ENCODE assay signal across 8 cellular contexts in genomic region chr15:67133738-67134576, GRCh38.
DNase-seq lines count a peak whose midpoint lies in the region; ATAC-seq, FAIRE-seq and TF ChIP-seq lines count a peak whose summit lies in the region.

No MANE protein-coding gene starts in this region.

- H3K4me2 ChIP-seq in endothelial cell of umbilical vein (ENCODE audit: insufficient read depth, low read length) (peak overlapping the region; percentile 41), neural progenitor cell (peak overlapping the region; percentile 17)

- H3K9me3 ChIP-seq in endothelial cell of umbilical vein (replicated peaks; ENCODE audit: control insufficient read depth, insufficient read depth, low read length) (no peaks in the 10 kb centered on the region), neural progenitor cell (ENCODE audit: low read depth) (no peaks in the 10 kb centered on the region), thyroid gland (no peaks in the 10 kb centered on the region)

- H3K27me3 ChIP-seq in endothelial cell of umbilical vein (ENCODE audit: control insufficient read depth in 2 of 2, insufficient read depth in 2 of 2, low read length in 2 of 2) (no peaks in the 10 kb centered on the region), neural progenitor cell (no peaks in the 10 kb centered on the region), thyroid gland (no peaks in the 10 kb centered on the region)

- 12 to 17% methylated on average over 10 to 11 of the region's 11 CpGs for WGBS in thyroid gland, 2 donors

- intact Hi-C loops in endothelial cell of umbilical vein (cut with micrococcal nuclease), result loop anchor here (1.0 kb wide), 1 partner anchor 9 kb away; no protein-coding TSS in a partner anchor
- intact Hi-C loops in thyroid gland (cut with DNase I), result no loop called here

- TF ChIP-seq CTCF in endothelial cell of umbilical vein (IDR thresholded peaks at IDR 0.05; ENCODE audit: extremely low read depth in 1 of 2, insufficient read depth in 1 of 2, low read depth in 1 of 2, low read length in 2 of 2) (no peak), neural progenitor cell (IDR thresholded peaks at IDR 0.05) (no peak), thyroid gland (IDR thresholded peaks at IDR 0.05) (no peak)

- H4K20me1 ChIP-seq in endothelial cell of umbilical vein (replicated peaks; ENCODE audit: control insufficient read depth, extremely low read depth, insufficient read depth, low read length) (no peaks in the 10 kb centered on the region), neural progenitor cell (ENCODE audit: low read depth) (peaks cover 39% of the 10 kb centered on the region)

- H3K4me3 Mint-ChIP-seq in activated CD4-positive, alpha-beta memory T cell treated with anti-CD3 and anti-CD28 coated beads, Interleukin-2, amount 10 ng/mL, durations not matched to agents 7 days and 5 days, result peak overlapping the region; percentile 73
- H3K4me3 Mint-ChIP-seq in neural progenitor cell, result peak overlapping the region; percentile 19

- H3K9me1 ChIP-seq in endothelial cell of umbilical vein (replicated peaks; ENCODE audit: control insufficient read depth, extremely low read depth, insufficient read depth, low read length), result no peaks in the 10 kb centered on the region

- H3K79me2 ChIP-seq in endothelial cell of umbilical vein (ENCODE audit: control insufficient read depth, insufficient read depth, low read length), result peaks cover 100% of the 10 kb centered on the region
- H3K79me2 ChIP-seq in neural progenitor cell (ENCODE audit: low read depth), result peaks cover 33% of the 10 kb centered on the region

- H3K36me3 ChIP-seq in endothelial cell of umbilical vein (ENCODE audit: control insufficient read depth in 2 of 2, extremely low read depth in 1 of 2, insufficient read depth in 2 of 2, low read length in 2 of 2) (no peaks in the 10 kb centered on the region), neural progenitor cell (no peaks in the 10 kb centered on the region), thyroid gland (no peaks in the 10 kb centered on the region)

- H3K36me3 Mint-ChIP-seq in activated CD4-positive, alpha-beta memory T cell treated with anti-CD3 and anti-CD28 coated beads, Interleukin-2, amount 10 ng/mL, durations not matched to agents 7 days and 5 days (ENCODE audit: low read depth), result peaks cover 49% of the 10 kb centered on the region
- peaks cover 3% of the 10 kb centered on the region for H3K36me3 Mint-ChIP-seq in neural progenitor cell

- TF ChIP-seq POLR2A in endothelial cell of umbilical vein (IDR thresholded peaks at IDR 0.05; ENCODE audit: low read depth, low read length) (no peak), thyroid gland (IDR thresholded peaks at IDR 0.05) (peak in 1 of 2 donors; percentile 25)

- FAIRE-seq in endothelial cell of umbilical vein (lab: Jason Lieb, UNC), result peak; percentile 96

- H2AFZ ChIP-seq in endothelial cell of umbilical vein (ENCODE audit: low read depth, low read length) (no peak overlapping the region), neural progenitor cell (replicated peaks) (no peak overlapping the region)

- CTCF ChIA-PET in activated CD4-positive, alpha-beta memory T cell treated with anti-CD3 and anti-CD28 coated beads, Interleukin-2, amount 10 ng/mL, durations not matched to agents 7 days and 5 days (lab: Charles Lee), result interaction anchor here (1.0 to 2.3 kb wide), 3 partner anchors 14 to 68 kb away, joined by 3 to 8 read pairs (median 7); partner anchors contain the start of gene SMAD3
- CTCF ChIA-PET in endothelial cell of umbilical vein (lab: Charles Lee), result interaction anchor here (1.0 to 1.6 kb wide), 5 partner anchors 9 to 44 kb away, joined by 3 to 8 read pairs (median 5); no protein-coding TSS in a partner anchor

- POLR2A ChIA-PET in activated CD4-positive, alpha-beta memory T cell treated with anti-CD3 and anti-CD28 coated beads, Interleukin-2, amount 10 ng/mL, durations not matched to agents 7 days and 5 days (lab: Charles Lee), result interaction anchor here (0.6 to 5.8 kb wide), 23 partner anchors 9 to 97 kb away, joined by 3 to 83 read pairs (median 6); partner anchors contain the start of gene SMAD3
- POLR2A ChIA-PET in endothelial cell of umbilical vein (lab: Charles Lee), result interaction anchor here (1.1 kb wide), 1 partner anchor 9 kb away, joined by 5 read pairs; no protein-coding TSS in a partner anchor

- DNase-seq in activated CD4-positive, alpha-beta memory T cell treated with anti-CD3 and anti-CD28 coated beads, Interleukin-2, amount 10 ng/mL, durations not matched to agents 7 days and 5 days, result peak; percentile 80
- DNase-seq in endothelial cell of umbilical vein (ENCODE audit: low read depth, low spot score) (peak; percentile 88), neural progenitor cell (ENCODE audit: low spot score) (peak; percentile 40), thyroid gland (peak; percentile 70 to 82), NCI-H1694 treated with DMSO at 0.1 percent for 48 hours (lab: John Stamatoyannopoulos, UW) (no peak), COLO668 (lab: John Stamatoyannopoulos, UW; ENCODE audit: unreplicated experiment) (no peak)

- H3K27ac Mint-ChIP-seq in activated CD4-positive, alpha-beta memory T cell treated with anti-CD3 and anti-CD28 coated beads, Interleukin-2, amount 10 ng/mL, durations not matched to agents 7 days and 5 days, result peak overlapping the region; percentile 89
- peak overlapping the region; percentile 38 for H3K27ac Mint-ChIP-seq in neural progenitor cell

- peak overlapping the region in 1 of 3 experiments; percentile 3 for H3K4me3 ChIP-seq in endothelial cell of umbilical vein (replicated peaks in 1 of 3; ENCODE audit: insufficient read depth in 1 of 3, low read depth in 1 of 3, low read length in 3 of 3)
- H3K4me3 ChIP-seq in neural progenitor cell, result no peak overlapping the region
- no peak overlapping the region for H3K4me3 ChIP-seq in thyroid gland (replicated peaks in 1 of 3)

- H3F3A ChIP-seq in neural progenitor cell (ENCODE audit: low read depth), result peaks cover 10% of the 10 kb centered on the region

- H3K9me3 Mint-ChIP-seq in activated CD4-positive, alpha-beta memory T cell treated with anti-CD3 and anti-CD28 coated beads, Interleukin-2, amount 10 ng/mL, durations not matched to agents 7 days and 5 days, result no peaks in the 10 kb centered on the region
- no peaks in the 10 kb centered on the region for H3K9me3 Mint-ChIP-seq in neural progenitor cell

- BruUV-seq in endothelial cell of umbilical vein (replicated peaks; lab: Mats Ljungman, UMichigan), result no TSS peak

- H3K9ac ChIP-seq in endothelial cell of umbilical vein (replicated peaks; ENCODE audit: extremely low read depth, insufficient read depth, low read length), result peak overlapping the region; percentile 60
- H3K9ac ChIP-seq in neural progenitor cell, result no peak overlapping the region

- ATAC-seq in GM19023 (IDR thresholded peaks at IDR 0.05; ENCODE audit: unreplicated experiment), result peak; percentile 80
- peak; percentile 64 for ATAC-seq in HG03342 (IDR thresholded peaks at IDR 0.05; ENCODE audit: unreplicated experiment)

- H3K4me1 ChIP-seq in endothelial cell of umbilical vein (ENCODE audit: control insufficient read depth, extremely low read depth, insufficient read depth, low read length), result peaks cover 76% of the 10 kb centered on the region
- H3K4me1 ChIP-seq in neural progenitor cell, result peaks cover 51% of the 10 kb centered on the region
- H3K4me1 ChIP-seq in thyroid gland, result peaks cover 91 to 93% of the 10 kb centered on the region in 2 donors

- peaks cover 95% of the 10 kb centered on the region for H3K4me1 Mint-ChIP-seq in activated CD4-positive, alpha-beta memory T cell treated with anti-CD3 and anti-CD28 coated beads, Interleukin-2, amount 10 ng/mL, durations not matched to agents 7 days and 5 days
- H3K4me1 Mint-ChIP-seq in neural progenitor cell, result peaks cover 74% of the 10 kb centered on the region

- H3K27me3 Mint-ChIP-seq in activated CD4-positive, alpha-beta memory T cell treated with anti-CD3 and anti-CD28 coated beads, Interleukin-2, amount 10 ng/mL, durations not matched to agents 7 days and 5 days, result no peaks in the 10 kb centered on the region
- no peaks in the 10 kb centered on the region for H3K27me3 Mint-ChIP-seq in neural progenitor cell (ENCODE audit: insufficient read depth, low read depth)

- dilution Hi-C loops in endothelial cell of umbilical vein (cut with MboI; ENCODE audit: extremely low pct_ligation_motif_present, low sequenced_read_pairs), result no loop called here

- H3K27ac ChIP-seq in endothelial cell of umbilical vein (ENCODE audit: insufficient read depth, low read depth, low read length) (peak overlapping the region; percentile 77), neural progenitor cell (peak overlapping the region; percentile 57), thyroid gland (peak overlapping the region; percentile 84 to 88 (median 87))

TF ChIP-seq in endothelial cell of umbilical vein, 7 proteins besides CTCF, POLR2A, EP300 and RAD21:
- TF ChIP-seq POLR2AphosphoS5 (IDR thresholded peaks at IDR 0.05; ENCODE audit: insufficient read depth, low read depth, low read length) (peak; percentile 36), EZH2 (IDR thresholded peaks at IDR 0.05; ENCODE audit: borderline replicate concordance, low read depth, low read length, severe bottlenecking) (no peak), JUN (IDR thresholded peaks at IDR 0.05; ENCODE audit: borderline replicate concordance, insufficient read depth, insufficient read length, low read depth) (no peak), GATA2 (IDR thresholded peaks at IDR 0.05; ENCODE audit: insufficient read depth, insufficient read length, low read depth, low read length) (no peak), FOS (IDR thresholded peaks at IDR 0.05; ENCODE audit: borderline replicate concordance, insufficient read depth, low read length) (no peak)

Comparison
In these comparisons a context has a peak if more than half of its experiments do, and no peak if none do; other contexts are left out.
1. DNase-seq: peak in activated CD4-positive, alpha-beta memory T cell treated with anti-CD3 and anti-CD28 coated beads, Interleukin-2, amount 10 ng/mL, durations not matched to agents 7 days and 5 days (single experiment), endothelial cell of umbilical vein (single experiment), neural progenitor cell (single experiment) and thyroid gland (2 of 2); none in NCI-H1694 treated with DMSO at 0.1 percent for 48 hours (single experiment) and COLO668 (single experiment).
2. Peak in every context shown above with its lines, with median percentiles within 50 percentile points of each other: H3K27ac ChIP-seq.